ENCODE assay signal across 18 cellular contexts in genomic region chr12:12614342-12614741, GRCh38. TPM values are rescaled to one million over a fixed set of nuclear protein-coding genes. Genes with fewer than 3 reads are reported as not detected.
A peak's percentile ranks its signal among the peaks of the same experiment; 100 is the strongest.
DNase-seq lines count a peak whose midpoint lies in the region; ATAC-seq and TF ChIP-seq lines count a peak whose summit lies in the region.
"Had no signal": no experiment of that assay in that cellular context is flagged by ENCODE, and none has a peak within 500 bp of the region (broad histone marks: within the 10 kb centered on the region; RNA-seq: fewer than 3 reads in every experiment).

No MANE protein-coding gene starts in this region.

- H3K18ac ChIP-seq in mesenchymal stem cell (ENCODE audit: low read depth in 1 of 2, low read length in 2 of 2) = no peak overlapping the region

- H3K23ac ChIP-seq in mesenchymal stem cell (ENCODE audit: low read length in 2 of 2) = no peak overlapping the region

- H2BK5ac ChIP-seq in mesenchymal stem cell (ENCODE audit: low read depth, low read length, poor library complexity, severe bottlenecking) = no peak overlapping the region

- no peak for TF ChIP-seq CTCF in WTC11 (IDR thresholded peaks at IDR 0.05)

- intact Hi-C loops in activated naive CD4-positive, alpha-beta T cell treated with anti-CD3 and anti-CD28 coated beads for 36 hours (cut with micrococcal nuclease) = loop anchor here (10.0 kb wide), 1 partner anchor 280 kb away; the partner anchor contains the start of gene GPRC5A
- intact Hi-C loops in CD4-positive, alpha-beta memory T cell (cut with micrococcal nuclease) = no loop called here

- H2AK5ac ChIP-seq in mesenchymal stem cell (ENCODE audit: low read length, severe bottlenecking) = no peak overlapping the region

- H3K27me3 Mint-ChIP-seq in activated naive CD4-positive, alpha-beta T cell treated with anti-CD3 and anti-CD28 coated beads for 36 hours (ENCODE audit: low read depth) = no peaks in the 10 kb centered on the region
- H3K27me3 Mint-ChIP-seq in CD4-positive, alpha-beta memory T cell = no peaks in the 10 kb centered on the region
- no peaks in the 10 kb centered on the region for H3K27me3 Mint-ChIP-seq in WTC11 (ENCODE audit: low read depth)

- CTCF ChIA-PET in activated naive CD4-positive, alpha-beta T cell treated with anti-CD3 and anti-CD28 coated beads for 36 hours (lab: Charles Lee) = interaction anchor here (0.7 kb wide), 1 partner anchor 51 kb away, joined by 3 read pairs; the partner anchor contains the start of gene DUSP16
- CTCF ChIA-PET in CD4-positive, alpha-beta memory T cell (lab: Charles Lee; ENCODE audit: partially characterized antibody) = interaction anchor here (1.1 to 1.6 kb wide), 3 partner anchors 12 to 122 kb away, joined by 3 to 5 read pairs (median 3); no protein-coding TSS in a partner anchor
- CTCF ChIA-PET in WTC11 (lab: Charles Lee) = no interaction called here

- no peak overlapping the region for H2BK12ac ChIP-seq in mesenchymal stem cell (ENCODE audit: low read length in 2 of 2)

- ATAC-seq in WTC11 (no peak), HG03039 (IDR thresholded peaks at IDR 0.05; ENCODE audit: unreplicated experiment) (no peak), HG02981 (IDR thresholded peaks at IDR 0.05; ENCODE audit: unreplicated experiment) (no peak)
- ATAC-seq: Panc1, Right ventricle myocardium inferior had no signal

- no peaks in the 10 kb centered on the region for H3K9me3 ChIP-seq in CD4-positive, alpha-beta memory T cell (ENCODE audit: control insufficient read depth in 1 of 2, low read length in 2 of 2)
- H3K9me3 ChIP-seq in mesenchymal stem cell (ENCODE audit: control insufficient read depth, low read length) = no peaks in the 10 kb centered on the region

- peaks cover 20% of the 10 kb centered on the region for H3K79me1 ChIP-seq in mesenchymal stem cell (replicated peaks; ENCODE audit: low read length, poor library complexity, severe bottlenecking)

- no peaks in the 10 kb centered on the region for H3K36me3 ChIP-seq in CD4-positive, alpha-beta memory T cell (ENCODE audit: insufficient read depth, low read length)
- peaks cover 0 to 14% of the 10 kb centered on the region in 2 experiments for H3K36me3 ChIP-seq in mesenchymal stem cell (ENCODE audit: control insufficient read depth in 1 of 2, insufficient read depth in 2 of 2, low read depth in 1 of 2, low read length in 2 of 2)

- 90% methylated on average over 3 of the region's 4 CpGs for WGBS in mesenchymal stem cell

- H3K9me3 Mint-ChIP-seq in activated naive CD4-positive, alpha-beta T cell treated with anti-CD3 and anti-CD28 coated beads for 36 hours = no peaks in the 10 kb centered on the region
- no peaks in the 10 kb centered on the region for H3K9me3 Mint-ChIP-seq in CD4-positive, alpha-beta memory T cell
- H3K9me3 Mint-ChIP-seq in WTC11 = no peaks in the 10 kb centered on the region

- H3K27ac ChIP-seq in CD4-positive, alpha-beta memory T cell (ENCODE audit: low read depth, low read length) = no peak overlapping the region
- no peak overlapping the region for H3K27ac ChIP-seq in mesenchymal stem cell (ENCODE audit: low read length, poor library complexity, severe bottlenecking)

- no peak overlapping the region for H3K4me3 ChIP-seq in CD4-positive, alpha-beta memory T cell (ENCODE audit: low read length in 2 of 2)
- H3K4me3 ChIP-seq in mesenchymal stem cell (ENCODE audit: insufficient read depth in 1 of 2, low read depth in 1 of 2, low read length in 2 of 2) = no peak overlapping the region

- no peaks in the 10 kb centered on the region for H3K27me3 ChIP-seq in CD4-positive, alpha-beta memory T cell (ENCODE audit: insufficient read depth, low read length)
- no peaks in the 10 kb centered on the region for H3K27me3 ChIP-seq in mesenchymal stem cell (ENCODE audit: control insufficient read depth in 1 of 2, insufficient read depth in 1 of 2, low read length in 2 of 2)

- no peak overlapping the region for H2BK120ac ChIP-seq in mesenchymal stem cell (ENCODE audit: low read depth, low read length)

- no peak overlapping the region for H3K14ac ChIP-seq in mesenchymal stem cell (ENCODE audit: low read length in 2 of 2)

- peaks cover 50% of the 10 kb centered on the region for H3K4me1 Mint-ChIP-seq in activated naive CD4-positive, alpha-beta T cell treated with anti-CD3 and anti-CD28 coated beads for 36 hours (ENCODE audit: low read depth)
- H3K4me1 Mint-ChIP-seq in CD4-positive, alpha-beta memory T cell = peaks cover 31 to 84% (median 47%) of the 10 kb centered on the region in 4 donors
- H3K4me1 Mint-ChIP-seq in WTC11 = peaks cover 16% of the 10 kb centered on the region

- no peak overlapping the region for H2AFZ ChIP-seq in mesenchymal stem cell (ENCODE audit: low read depth, low read length)

- H3K27ac Mint-ChIP-seq in activated naive CD4-positive, alpha-beta T cell treated with anti-CD3 and anti-CD28 coated beads for 36 hours = peak overlapping the region; percentile 99
- peak overlapping the region in 6 of 7 donors; percentile 32 to 98 (median 66) for H3K27ac Mint-ChIP-seq in CD4-positive, alpha-beta memory T cell
- no peak overlapping the region for H3K27ac Mint-ChIP-seq in WTC11
- H3K27ac Mint-ChIP-seq: H9 had no signal

- no peak overlapping the region for H3K9ac ChIP-seq in mesenchymal stem cell (ENCODE audit: low read length)

- POLR2A ChIA-PET in CD4-positive, alpha-beta memory T cell (lab: Charles Lee; ENCODE audit: partially characterized antibody) = interaction anchor here (0.8 to 7.0 kb wide), 4 partner anchors 8 to 108 kb away, joined by 3 to 63 read pairs (median 26); partner anchors contain the start of gene CDKN1B
- POLR2A ChIA-PET in WTC11 (lab: Charles Lee) = no interaction called here

- H3K4me3 Mint-ChIP-seq in activated naive CD4-positive, alpha-beta T cell treated with anti-CD3 and anti-CD28 coated beads for 36 hours = no peak overlapping the region
- peak overlapping the region; percentile 36 to 98 (median 78) for H3K4me3 Mint-ChIP-seq in CD4-positive, alpha-beta memory T cell
- H3K4me3 Mint-ChIP-seq in WTC11 = no peak overlapping the region

- H3K4me2 ChIP-seq in mesenchymal stem cell (ENCODE audit: low read length, poor library complexity, severe bottlenecking) = no peak overlapping the region

- no peak overlapping the region for H3K4ac ChIP-seq in mesenchymal stem cell (ENCODE audit: low read depth in 1 of 2, low read length in 2 of 2)

- no peak for DNase-seq in activated naive CD4-positive, alpha-beta T cell treated with anti-CD3 and anti-CD28 coated beads for 36 hours
- DNase-seq in activated naive CD4-positive, alpha-beta T cell treated with anti-CD3 and anti-CD28 coated beads, Interleukin-2, amount 50 U/mL, for 16 hours = no peak
- no peak for DNase-seq in CD4-positive, alpha-beta memory T cell
- DNase-seq in WTC11 (ENCODE audit: low spot score) (no peak), mesenchymal stem cell (no peak), COLO668 (lab: John Stamatoyannopoulos, UW; ENCODE audit: unreplicated experiment) (no peak)
- DNase-seq: ACHN, COR-L47, DMS53, H9, MV-4-11, NCI-H1436, NCI-H2029 treated with DMSO at 0.1 percent for 48 hours, NCI-H510A had no signal

- H2BK15ac ChIP-seq in mesenchymal stem cell (ENCODE audit: low read depth, poor library complexity, severe bottlenecking) = peak overlapping the region; percentile 5

- peaks cover 25% of the 10 kb centered on the region for H3K36me3 Mint-ChIP-seq in activated naive CD4-positive, alpha-beta T cell treated with anti-CD3 and anti-CD28 coated beads for 36 hours (ENCODE audit: low read depth)
- H3K36me3 Mint-ChIP-seq in CD4-positive, alpha-beta memory T cell = peaks cover 13 to 29% of the 10 kb centered on the region in 2 donors
- H3K36me3 Mint-ChIP-seq in WTC11 = peaks cover 24% of the 10 kb centered on the region

- no peak overlapping the region for H4K8ac ChIP-seq in mesenchymal stem cell (ENCODE audit: low read length)

- no peak overlapping the region for H4K91ac ChIP-seq in mesenchymal stem cell (ENCODE audit: low read length)

- H3K4me1 ChIP-seq in CD4-positive, alpha-beta memory T cell (ENCODE audit: insufficient read depth, low read length) = peaks cover 71% of the 10 kb centered on the region
- peaks cover 4% of the 10 kb centered on the region for H3K4me1 ChIP-seq in mesenchymal stem cell (ENCODE audit: control insufficient read depth, insufficient read depth, low read depth, low read length)

TF ChIP-seq in WTC11, 78 proteins besides CTCF, POLR2A, EP300 and RAD21:
- TF ChIP-seq MAX (CRISPR knock-in tag; IDR thresholded peaks at IDR 0.05) (no peak), TP53 (CRISPR knock-in tag; IDR thresholded peaks at IDR 0.05) (no peak), GTF2I (CRISPR knock-in tag; conservative IDR thresholded peaks at IDR 0.05) (no peak), ZNF121 (CRISPR knock-in tag; IDR thresholded peaks at IDR 0.05) (peak; percentile 44; the same call in 1 of the 2 replicates), PREB (CRISPR knock-in tag; IDR thresholded peaks at IDR 0.05; ENCODE audit: borderline replicate concordance) (no peak), TEAD4 (CRISPR knock-in tag; IDR thresholded peaks at IDR 0.05) (no peak)

RNA-seq across cellular contexts. Expression of gene CREBL2, which starts 2.7 kb away (rescaled TPM):
- total RNA-seq in activated naive CD4-positive, alpha-beta T cell treated with anti-CD3 and anti-CD28 coated beads for 36 hours = 10 to 100 TPM; 15.6 to 16.1 TPM
- 10 to 100 TPM; 51.0 to 52.0 TPM for total RNA-seq in CD4-positive, alpha-beta memory T cell
- 100 to 1,000 TPM in 1 of 2 donors, 10 to 100 TPM in 1; 71.7 to 107 TPM for polyA plus RNA-seq in CD4-positive, alpha-beta memory T cell
- 17.3 to 19.0 TPM (median 18.9 TPM) in 3 replicates for total RNA-seq in WTC11 (2021)
- polyA plus RNA-seq in mesenchymal stem cell (2013, experiment 1 of 2) = 18.3 TPM
- 19.9 TPM for polyA plus RNA-seq in mesenchymal stem cell (2013, experiment 2 of 2)

RNA-seq across cellular contexts. Expression of gene DUSP16, which starts 51.7 kb away (rescaled TPM):
- 10 to 100 TPM; 45.7 to 47.2 TPM for total RNA-seq in activated naive CD4-positive, alpha-beta T cell treated with anti-CD3 and anti-CD28 coated beads for 36 hours
- 100 to 1,000 TPM; 122 to 125 TPM for total RNA-seq in CD4-positive, alpha-beta memory T cell
- 10 to 100 TPM; 16.8 to 22.8 TPM for polyA plus RNA-seq in CD4-positive, alpha-beta memory T cell
- 51.9 to 52.5 TPM (median 52.4 TPM) in 3 replicates for total RNA-seq in WTC11 (2021)
- 6.2 TPM for polyA plus RNA-seq in mesenchymal stem cell (2013, experiment 1 of 2)
- polyA plus RNA-seq in mesenchymal stem cell (2013, experiment 2 of 2) = 6.2 TPM

Comparison
In these comparisons a context has a peak if more than half of its experiments do, and no peak if none do; other contexts are left out.
1. H3K4me3 Mint-ChIP-seq: peak in CD4-positive, alpha-beta memory T cell (8 of 8); none in activated naive CD4-positive, alpha-beta T cell treated with anti-CD3 and anti-CD28 coated beads for 36 hours (single experiment) and WTC11 (single experiment).